8 cellular contexts compared by ENCODE assay signal in genomic region chr19:2998642-2999041, GRCh38.
"Had no signal": no experiment of that assay in that cellular context is flagged by ENCODE, and none has a peak within 500 bp of the region (broad histone marks: within the 10 kb centered on the region; RNA-seq: fewer than 3 reads in every experiment).

No MANE protein-coding gene starts in this region.

- FAIRE-seq: G401.6, GM12878, GM12891, GM12892, GM18507, GM19239 had no signal

- ATAC-seq: GM12878 had no signal

- DNase-seq: GDM1, GF-D8 had no signal

- H3K4me3 ChIP-seq: GM12878 had no signal
